ENCODE assay signal across 8 cellular contexts in the genomic region with DNA sequence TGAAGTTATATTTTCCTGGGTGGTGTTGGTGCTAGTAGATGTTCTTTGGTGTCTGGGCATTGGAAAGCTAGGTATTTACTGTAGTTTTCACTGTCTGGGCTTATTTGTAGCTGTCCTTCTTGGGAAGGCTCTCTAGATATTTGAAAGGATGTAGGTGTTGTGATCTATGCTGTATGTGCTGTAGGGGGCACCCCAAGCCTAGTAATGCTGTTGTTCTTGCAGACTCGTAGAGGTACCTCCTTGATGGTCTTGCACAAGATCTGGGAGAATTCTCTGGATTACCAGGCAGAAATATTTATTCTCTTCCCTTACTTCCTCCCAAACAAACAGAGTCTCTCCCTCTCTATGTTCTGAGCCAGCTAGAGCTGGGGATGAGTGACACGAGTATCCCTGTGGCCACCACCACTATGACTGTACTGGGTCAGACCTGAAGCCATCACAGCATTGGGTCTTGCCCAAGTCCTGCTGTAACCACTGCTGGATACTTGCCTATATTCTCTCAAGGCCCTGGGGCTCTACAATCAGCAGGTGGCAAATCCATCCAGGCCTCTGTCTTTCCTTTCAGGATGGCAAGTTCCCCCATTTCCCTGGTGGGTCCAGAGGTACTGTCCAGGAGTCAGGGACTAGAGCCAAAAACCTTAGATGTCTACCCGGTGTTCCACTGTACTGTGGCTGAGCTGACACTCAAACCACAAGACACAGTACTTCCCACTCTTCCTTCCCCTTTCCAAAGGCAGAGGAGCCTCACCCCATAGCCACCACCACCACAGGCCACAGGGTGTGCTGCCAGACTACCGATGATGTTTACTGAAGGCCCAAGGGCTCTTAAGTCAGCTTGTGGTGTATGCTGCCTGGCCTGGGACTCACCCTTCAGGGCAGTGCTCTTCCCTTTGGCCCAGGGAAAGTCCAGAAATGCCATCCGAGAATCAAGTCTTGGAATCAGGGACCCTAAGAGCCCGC.
DNase-seq lines count a peak whose midpoint lies in the region; ATAC-seq and TF ChIP-seq lines count a peak whose summit lies in the region.

No MANE protein-coding gene starts in this region.

- ATAC-seq in Right ventricle myocardium inferior (no peak), GM21528 (IDR thresholded peaks at IDR 0.05; ENCODE audit: low FRiP score, unreplicated experiment) (no peak), GM19023 (IDR thresholded peaks at IDR 0.05; ENCODE audit: unreplicated experiment) (no peak)

- H3K79me2 ChIP-seq in OCI-LY1 (ENCODE audit: insufficient read depth, low read length) = no peaks in the 10 kb centered on the region

- CTCF ChIA-PET in activated naive CD4-positive, alpha-beta T cell treated with anti-CD3 and anti-CD28 coated beads, Interleukin-2, amount 10 ng/mL, durations not matched to agents 7 days and 5 days (lab: Charles Lee) = interaction anchor here (0.6 to 2.2 kb wide), 2 partner anchors 10 to 782 kb away, joined by 3 to 16 read pairs; no protein-coding TSS in a partner anchor

- no peaks in the 10 kb centered on the region for H3K9me2 ChIP-seq in OCI-LY1 (ENCODE audit: low read depth, low read length)

- no peak for DNase-seq in left ventricle myocardium inferior
- no peak for DNase-seq in Right ventricle myocardium inferior (ENCODE audit: missing footprints)
- peak; percentile 55 for DNase-seq in activated naive CD4-positive, alpha-beta T cell treated with anti-CD3 and anti-CD28 coated beads, Interleukin-2, amount 10 ng/mL, durations not matched to agents 7 days and 5 days
- peak; percentile 89 for DNase-seq in iris pigment epithelial cell (ENCODE audit: low read depth)
- peak; percentile 47 for DNase-seq in stimulated activated CD8-positive, alpha-beta memory T cell treated with anti-CD3 and anti-CD28 coated beads, Interleukin-4, amount 100 ng/mL, for 48 hours

- intact Hi-C loops in left ventricle myocardium inferior (cut with micrococcal nuclease) (no loop called here), Right ventricle myocardium inferior (cut with DNase I) (no loop called here)

- no peaks in the 10 kb centered on the region for H3K36me3 ChIP-seq in left ventricle myocardium inferior
- no peaks in the 10 kb centered on the region for H3K36me3 ChIP-seq in OCI-LY1 (ENCODE audit: insufficient read depth, low read length)

- H3K9ac ChIP-seq in OCI-LY1 (ENCODE audit: low read length) = no peak overlapping the region

- H3K4me1 ChIP-seq in left ventricle myocardium inferior (no peaks in the 10 kb centered on the region), OCI-LY1 (ENCODE audit: insufficient read depth, low read length, severe bottlenecking) (peaks cover 12% of the 10 kb centered on the region)

- H3K4me3 ChIP-seq in left ventricle myocardium inferior (no peak overlapping the region), OCI-LY1 (ENCODE audit: low read depth, low read length, poor library complexity, severe bottlenecking) (no peak overlapping the region)

- H3K4me3 Mint-ChIP-seq in activated naive CD4-positive, alpha-beta T cell treated with anti-CD3 and anti-CD28 coated beads, Interleukin-2, amount 10 ng/mL, durations not matched to agents 7 days and 5 days = no peak overlapping the region

- no peaks in the 10 kb centered on the region for H3K4me1 Mint-ChIP-seq in activated naive CD4-positive, alpha-beta T cell treated with anti-CD3 and anti-CD28 coated beads, Interleukin-2, amount 10 ng/mL, durations not matched to agents 7 days and 5 days

- no peak overlapping the region for H3K4me2 ChIP-seq in OCI-LY1 (ENCODE audit: low read length)

- H3K36me3 Mint-ChIP-seq in activated naive CD4-positive, alpha-beta T cell treated with anti-CD3 and anti-CD28 coated beads, Interleukin-2, amount 10 ng/mL, durations not matched to agents 7 days and 5 days = no peaks in the 10 kb centered on the region

- no peak overlapping the region for H3K27ac ChIP-seq in left ventricle myocardium inferior (replicated peaks)
- peak overlapping the region; percentile 38 for H3K27ac ChIP-seq in OCI-LY1 (ENCODE audit: low read depth, low read length, poor library complexity, severe bottlenecking)

- no peaks in the 10 kb centered on the region for H3F3A ChIP-seq in OCI-LY1 (ENCODE audit: insufficient read depth, low read length)

- TF ChIP-seq CTCF in left ventricle myocardium inferior (IDR thresholded peaks at IDR 0.05; ENCODE audit: borderline replicate concordance) (peak; percentile 25), OCI-LY1 (IDR thresholded peaks at IDR 0.05; ENCODE audit: low read length) (peak; percentile 75)

- no peak overlapping the region for H2AFZ ChIP-seq in OCI-LY1 (ENCODE audit: low read length)

- H4K20me1 ChIP-seq in OCI-LY1 (ENCODE audit: insufficient read depth, low read length) = no peaks in the 10 kb centered on the region

- H3K27ac Mint-ChIP-seq in activated naive CD4-positive, alpha-beta T cell treated with anti-CD3 and anti-CD28 coated beads, Interleukin-2, amount 10 ng/mL, durations not matched to agents 7 days and 5 days = no peak overlapping the region

- H3K27me3 ChIP-seq in left ventricle myocardium inferior (ENCODE audit: low read depth) (no peaks in the 10 kb centered on the region), OCI-LY1 (ENCODE audit: insufficient read depth, low read length) (no peaks in the 10 kb centered on the region)

- H3K27me3 Mint-ChIP-seq in activated naive CD4-positive, alpha-beta T cell treated with anti-CD3 and anti-CD28 coated beads, Interleukin-2, amount 10 ng/mL, durations not matched to agents 7 days and 5 days = peaks cover 3% of the 10 kb centered on the region

- H3K9me3 Mint-ChIP-seq in activated naive CD4-positive, alpha-beta T cell treated with anti-CD3 and anti-CD28 coated beads, Interleukin-2, amount 10 ng/mL, durations not matched to agents 7 days and 5 days = no peaks in the 10 kb centered on the region

- peaks cover 12% of the 10 kb centered on the region for H3K9me3 ChIP-seq in left ventricle myocardium inferior (replicated peaks)
- H3K9me3 ChIP-seq in OCI-LY1 (ENCODE audit: low read length) = no peaks in the 10 kb centered on the region

Comparison
In these comparisons a context has a peak if more than half of its experiments do, and no peak if none do; other contexts are left out.
1. DNase-seq: peak in activated naive CD4-positive, alpha-beta T cell treated with anti-CD3 and anti-CD28 coated beads, Interleukin-2, amount 10 ng/mL, durations not matched to agents 7 days and 5 days (single experiment), iris pigment epithelial cell (single experiment) and stimulated activated CD8-positive, alpha-beta memory T cell treated with anti-CD3 and anti-CD28 coated beads, Interleukin-4, amount 100 ng/mL, for 48 hours (single experiment); none in left ventricle myocardium inferior (single experiment) and Right ventricle myocardium inferior (single experiment).